Comparison of ENCODE assay signal across 10 cellular contexts in genomic region chr9:93131599-93132286, GRCh38. TPM values are rescaled to one million over a fixed set of nuclear protein-coding genes. Genes with fewer than 3 reads are reported as not detected.
A peak's percentile ranks its signal among the peaks of the same experiment; 100 is the strongest.
DNase-seq lines count a peak whose midpoint lies in the region; ATAC-seq and TF ChIP-seq lines count a peak whose summit lies in the region.
"Had no signal": no experiment of that assay in that cellular context is flagged by ENCODE, and none has a peak within 500 bp of the region (broad histone marks: within the 10 kb centered on the region; RNA-seq: fewer than 3 reads in every experiment).

No MANE protein-coding gene starts in this region.

- H3K36me3 ChIP-seq in stomach = no peaks in the 10 kb centered on the region

- H3K27me3 ChIP-seq in layer of hippocampus (ENCODE audit: control insufficient read depth, insufficient read depth, low read length) (no peaks in the 10 kb centered on the region), stomach (no peaks in the 10 kb centered on the region)

- H3K27me3 Mint-ChIP-seq in T-helper 2 cell treated with Interferon-gamma antibody and Interleukin-4, amounts not matched to agents 5 μg/mL and 100 μg/mL, for 36 hours (ENCODE audit: low read depth) = no peaks in the 10 kb centered on the region
- H3K27me3 Mint-ChIP-seq in activated naive CD8-positive, alpha-beta T cell treated with anti-CD3 and anti-CD28 coated beads, Interleukin-2, amount 10 ng/mL, durations not matched to agents 7 days and 5 days = no peaks in the 10 kb centered on the region

- peak overlapping the region; percentile 89 for H3K4me3 Mint-ChIP-seq in T-helper 2 cell treated with Interferon-gamma antibody and Interleukin-4, amounts not matched to agents 5 μg/mL and 100 μg/mL, for 36 hours
- H3K4me3 Mint-ChIP-seq in activated naive CD8-positive, alpha-beta T cell treated with anti-CD3 and anti-CD28 coated beads, Interleukin-2, amount 10 ng/mL, durations not matched to agents 7 days and 5 days = peak overlapping the region; percentile 89

- peak overlapping the region in 3 of 4 donors; percentile 67 to 88 (median 81) for H3K4me3 ChIP-seq in stomach

- no peak for TF ChIP-seq POLR2A in stomach (IDR thresholded peaks at IDR 0.05)

- H3K9me3 ChIP-seq in stomach = no peaks in the 10 kb centered on the region

- no peak for ATAC-seq in activated naive CD8-positive, alpha-beta T cell treated with anti-CD3 and anti-CD28 coated beads, Interleukin-2, amount 10 ng/mL, durations not matched to agents 7 days and 5 days (ENCODE audit: low read depth)
- no peak for ATAC-seq in HG02763 (IDR thresholded peaks at IDR 0.05; ENCODE audit: unreplicated experiment)

- TF ChIP-seq CTCF in stomach (IDR thresholded peaks at IDR 0.05) (no peak), GM20000 (IDR thresholded peaks at IDR 0.05; ENCODE audit: extremely low read depth, missing control alignments) (no peak)

- DNase-seq in T-helper 2 cell treated with Interferon-gamma antibody and Interleukin-4, amounts not matched to agents 5 μg/mL and 100 μg/mL, for 36 hours (ENCODE audit: low spot score) = no peak
- DNase-seq in T-helper 2 cell (no peak), stomach (no peak), HUDEP-2 (lab: John Stamatoyannopoulos, UW; ENCODE audit: unreplicated experiment in 76 of 76) (no peak), GM20000 (ENCODE audit: low spot score) (no peak)
- no peak for DNase-seq in activated naive CD8-positive, alpha-beta T cell treated with anti-CD3 and anti-CD28 coated beads, Interleukin-2, amount 10 ng/mL, durations not matched to agents 7 days and 5 days
- DNase-seq: cortex of kidney had no signal

- 86 to 92% (median 88%) methylated on average over 12 to 13 of the region's 13 CpGs for WGBS in stomach, 5 donors

- TF ChIP-seq EP300 in stomach (IDR thresholded peaks at IDR 0.05) = no peak

- H3K27ac Mint-ChIP-seq in T-helper 2 cell treated with Interferon-gamma antibody and Interleukin-4, amounts not matched to agents 5 μg/mL and 100 μg/mL, for 36 hours = peak overlapping the region; percentile 47
- peak overlapping the region; percentile 15 for H3K27ac Mint-ChIP-seq in activated naive CD8-positive, alpha-beta T cell treated with anti-CD3 and anti-CD28 coated beads, Interleukin-2, amount 10 ng/mL, durations not matched to agents 7 days and 5 days

- peaks cover 73 to 91% (median 89%) of the 10 kb centered on the region in 4 donors for H3K4me1 ChIP-seq in stomach

- intact Hi-C loops in stomach (cut with DNase I; ENCODE audit: low total_unique reads) = no loop called here

- POLR2A ChIA-PET in activated naive CD8-positive, alpha-beta T cell treated with anti-CD3 and anti-CD28 coated beads, Interleukin-2, amount 10 ng/mL, durations not matched to agents 7 days and 5 days (lab: Charles Lee) = interaction anchor here (0.8 kb wide), 1 partner anchor 30 kb away, joined by 3 read pairs; no protein-coding TSS in a partner anchor

- H3K9me3 Mint-ChIP-seq in T-helper 2 cell treated with Interferon-gamma antibody and Interleukin-4, amounts not matched to agents 5 μg/mL and 100 μg/mL, for 36 hours = no peaks in the 10 kb centered on the region
- no peaks in the 10 kb centered on the region for H3K9me3 Mint-ChIP-seq in activated naive CD8-positive, alpha-beta T cell treated with anti-CD3 and anti-CD28 coated beads, Interleukin-2, amount 10 ng/mL, durations not matched to agents 7 days and 5 days

- peak overlapping the region; percentile 91 for H3K27ac ChIP-seq in layer of hippocampus (ENCODE audit: low read depth, low read length)
- peak overlapping the region; percentile 32 to 99 (median 96) for H3K27ac ChIP-seq in stomach

- H3K36me3 Mint-ChIP-seq in T-helper 2 cell treated with Interferon-gamma antibody and Interleukin-4, amounts not matched to agents 5 μg/mL and 100 μg/mL, for 36 hours (ENCODE audit: low read depth) = no peaks in the 10 kb centered on the region
- H3K36me3 Mint-ChIP-seq in activated naive CD8-positive, alpha-beta T cell treated with anti-CD3 and anti-CD28 coated beads, Interleukin-2, amount 10 ng/mL, durations not matched to agents 7 days and 5 days = no peaks in the 10 kb centered on the region

- peaks cover 31% of the 10 kb centered on the region for H3K4me1 Mint-ChIP-seq in T-helper 2 cell treated with Interferon-gamma antibody and Interleukin-4, amounts not matched to agents 5 μg/mL and 100 μg/mL, for 36 hours (ENCODE audit: low read depth)
- H3K4me1 Mint-ChIP-seq in activated naive CD8-positive, alpha-beta T cell treated with anti-CD3 and anti-CD28 coated beads, Interleukin-2, amount 10 ng/mL, durations not matched to agents 7 days and 5 days = peaks cover 34% of the 10 kb centered on the region

RNA-seq across cellular contexts. Expression of gene NINJ1, which starts 2.3 kb away (rescaled TPM):
- 10 to 100 TPM; 29.5 to 30.4 TPM for total RNA-seq in activated naive CD8-positive, alpha-beta T cell treated with anti-CD3 and anti-CD28 coated beads, Interleukin-2, amount 10 ng/mL, durations not matched to agents 7 days and 5 days
- total RNA-seq in stomach = 100 to 1,000 TPM in 2 of 5 donors, 10 to 100 TPM in 2, 1 to 10 TPM in 1; 9.3 to 153 (median 30.0) TPM
- polyA plus RNA-seq in stomach = 10 to 100 TPM; 34.2 to 63.3 (median 35.0) TPM

RNA-seq across cellular contexts. Expression of gene CARD19, which starts 35.7 kb away (rescaled TPM):
- total RNA-seq in activated naive CD8-positive, alpha-beta T cell treated with anti-CD3 and anti-CD28 coated beads, Interleukin-2, amount 10 ng/mL, durations not matched to agents 7 days and 5 days = 10 to 100 TPM; 68.1 to 68.2 TPM
- 10 to 100 TPM; 14.3 to 95.1 (median 58.0) TPM for total RNA-seq in stomach
- polyA plus RNA-seq in stomach = 10 to 100 TPM; 32.9 to 46.6 (median 44.5) TPM

RNA-seq across cellular contexts. Expression of gene WNK2, which starts 52.2 kb away (rescaled TPM):
- total RNA-seq in activated naive CD8-positive, alpha-beta T cell treated with anti-CD3 and anti-CD28 coated beads, Interleukin-2, amount 10 ng/mL, durations not matched to agents 7 days and 5 days = under 1 TPM in 1 of 2 experiments, not detected in 1; 0.25 TPM
- total RNA-seq in stomach = 100 to 1,000 TPM in 2 of 5 donors, 10 to 100 TPM in 2, 1 to 10 TPM in 1; 1.2 to 700 (median 33.5) TPM
- polyA plus RNA-seq in stomach = 10 to 100 TPM in 1 of 3 donors, 1 to 10 TPM in 2; 2.9 to 13.8 (median 8.8) TPM
- total RNA-seq: subcutaneous adipose tissue had no signal
